Comparison of ENCODE assay signal across 20 cellular contexts in genomic region chr10:117454502-117454901, GRCh38.
DNase-seq lines count a peak whose midpoint lies in the region; ATAC-seq, FAIRE-seq and TF ChIP-seq lines count a peak whose summit lies in the region.
"Had no signal": no experiment of that assay in that cellular context is flagged by ENCODE, and none has a peak within 500 bp of the region (broad histone marks: within the 10 kb centered on the region; RNA-seq: fewer than 3 reads in every experiment).

No MANE protein-coding gene starts in this region.

- no peak for TF ChIP-seq CTCF in bronchial epithelial cell (IDR thresholded peaks at IDR 0.05; ENCODE audit: insufficient read depth, low read length, severe bottlenecking)
- TF ChIP-seq CTCF in neutrophil (IDR thresholded peaks at IDR 0.05): no peak
- TF ChIP-seq CTCF in left ventricle myocardium inferior (IDR thresholded peaks at IDR 0.05; ENCODE audit: borderline replicate concordance): no peak

- H3K36me3 Mint-ChIP-seq in activated naive CD4-positive, alpha-beta T cell treated with anti-CD3 and anti-CD28 coated beads, Interleukin-2, amount 50 U/mL, for 72 hours: peaks cover 13% of the 10 kb centered on the region in 2 donors
- H3K36me3 Mint-ChIP-seq: activated naive CD8-positive, alpha-beta T cell treated with anti-CD3 and anti-CD28 coated beads, Interleukin-2, amount 10 ng/mL, durations not matched to agents 7 days and 5 days; type B pancreatic cell had no signal

- H3K4me3 ChIP-seq in bronchial epithelial cell (ENCODE audit: low read depth, low read length) (no peak overlapping the region), neutrophil (ENCODE audit: low read depth in 1 of 2, low read length in 1 of 2) (peak overlapping the region in 1 of 2 experiments; percentile 37), left ventricle myocardium inferior (no peak overlapping the region)
- H3K4me3 ChIP-seq: ovary, sigmoid colon, stomach had no signal

- intact Hi-C loops in left ventricle myocardium inferior (cut with micrococcal nuclease): no loop called here

- H3K27ac Mint-ChIP-seq in activated naive CD4-positive, alpha-beta T cell treated with anti-CD3 and anti-CD28 coated beads, Interleukin-2, amount 50 U/mL, for 72 hours: no peak overlapping the region
- H3K27ac Mint-ChIP-seq: activated CD8-positive, alpha-beta T cell treated with anti-CD3 and anti-CD28 coated beads for 36 hours; activated naive CD8-positive, alpha-beta T cell treated with anti-CD3 and anti-CD28 coated beads, Interleukin-2, amount 10 ng/mL, durations not matched to agents 7 days and 5 days; activated T-cell treated with anti-CD3 and anti-CD28 coated beads, Interleukin-2, amount 50 U/mL, for 72 hours; type B pancreatic cell had no signal

- no peak for ATAC-seq in activated naive CD4-positive, alpha-beta T cell treated with anti-CD3 and anti-CD28 coated beads, Interleukin-2, amount 50 U/mL, for 72 hours
- ATAC-seq in GM19455 (IDR thresholded peaks at IDR 0.05; ENCODE audit: unreplicated experiment): no peak
- ATAC-seq: activated CD8-positive, alpha-beta T cell treated with anti-CD3 and anti-CD28 coated beads for 36 hours; activated T-cell treated with anti-CD3 and anti-CD28 coated beads, Interleukin-2, amount 50 U/mL, for 72 hours; Right ventricle myocardium inferior had no signal

- H3K9me3 ChIP-seq in neutrophil (no peaks in the 10 kb centered on the region), left ventricle myocardium inferior (replicated peaks) (no peaks in the 10 kb centered on the region)
- H3K9me3 ChIP-seq: sigmoid colon had no signal

- no peak for FAIRE-seq in bronchial epithelial cell (lab: Jason Lieb, UNC)

- H3K4me1 ChIP-seq in neutrophil (ENCODE audit: control insufficient read depth in 1 of 2, insufficient read depth in 1 of 2, low read depth in 1 of 2, low read length in 1 of 2) (peaks cover 45 to 53% of the 10 kb centered on the region in 2 experiments), left ventricle myocardium inferior (no peaks in the 10 kb centered on the region)

- H3K27ac ChIP-seq in neutrophil (peak overlapping the region; percentile 76), left ventricle myocardium inferior (replicated peaks) (no peak overlapping the region)
- H3K27ac ChIP-seq: brain microvascular endothelial cell, ovary, sigmoid colon, stomach had no signal

- H3K27me3 ChIP-seq in bronchial epithelial cell (ENCODE audit: control insufficient read depth, insufficient read depth, low read length) (no peaks in the 10 kb centered on the region), neutrophil (no peaks in the 10 kb centered on the region), left ventricle myocardium inferior (ENCODE audit: low read depth) (peaks cover 69% of the 10 kb centered on the region)
- H3K27me3 ChIP-seq: brain microvascular endothelial cell, ovary, sigmoid colon had no signal

- H3K9me3 Mint-ChIP-seq in activated naive CD4-positive, alpha-beta T cell treated with anti-CD3 and anti-CD28 coated beads, Interleukin-2, amount 50 U/mL, for 72 hours: peaks cover 11 to 16% of the 10 kb centered on the region in 2 donors

- DNase-seq in GF-D8 (lab: John Stamatoyannopoulos, UW): peak; percentile 64
- peak; percentile 77 for DNase-seq in MV-4-11 (lab: John Stamatoyannopoulos, UW)
- DNase-seq in bronchial epithelial cell (ENCODE audit: low read depth): peak; percentile 38
- no peak for DNase-seq in activated naive CD4-positive, alpha-beta T cell treated with anti-CD3 and anti-CD28 coated beads, Interleukin-2, amount 50 U/mL, for 72 hours (ENCODE audit: low spot score in 2 of 2)
- no peak for DNase-seq in T-helper 9 cell
- no peak for DNase-seq in left ventricle myocardium inferior
- DNase-seq: activated CD8-positive, alpha-beta T cell treated with anti-CD3 and anti-CD28 coated beads for 36 hours; activated naive CD8-positive, alpha-beta T cell treated with anti-CD3 and anti-CD28 coated beads, Interleukin-2, amount 10 ng/mL, durations not matched to agents 7 days and 5 days; activated T-cell treated with anti-CD3 and anti-CD28 coated beads, Interleukin-2, amount 50 U/mL, for 72 hours; brain microvascular endothelial cell; dermis blood vessel endothelial cell; NCI-H345; ovary; sigmoid colon; stimulated activated CD4-positive, alpha-beta T cell treated with anti-CD3 and anti-CD28 coated beads, Interleukin-2, amount 100 ng/mL, for 24 hours; stomach had no signal

- no peaks in the 10 kb centered on the region for H3K36me3 ChIP-seq in bronchial epithelial cell (ENCODE audit: control insufficient read depth, insufficient read depth, low read length)
- H3K36me3 ChIP-seq in neutrophil: no peaks in the 10 kb centered on the region
- no peaks in the 10 kb centered on the region for H3K36me3 ChIP-seq in left ventricle myocardium inferior
- H3K36me3 ChIP-seq: brain microvascular endothelial cell, ovary, sigmoid colon, stomach had no signal

Comparison
In these comparisons a context has a peak if more than half of its experiments do, and no peak if none do; other contexts are left out.
1. DNase-seq: peak in GF-D8 (single experiment), MV-4-11 (single experiment) and bronchial epithelial cell (single experiment); none in activated naive CD4-positive, alpha-beta T cell treated with anti-CD3 and anti-CD28 coated beads, Interleukin-2, amount 50 U/mL, for 72 hours (0 of 2), T-helper 9 cell (single experiment) and left ventricle myocardium inferior (single experiment).